ENCODE assay signal across 8 cellular contexts in the genomic region with DNA sequence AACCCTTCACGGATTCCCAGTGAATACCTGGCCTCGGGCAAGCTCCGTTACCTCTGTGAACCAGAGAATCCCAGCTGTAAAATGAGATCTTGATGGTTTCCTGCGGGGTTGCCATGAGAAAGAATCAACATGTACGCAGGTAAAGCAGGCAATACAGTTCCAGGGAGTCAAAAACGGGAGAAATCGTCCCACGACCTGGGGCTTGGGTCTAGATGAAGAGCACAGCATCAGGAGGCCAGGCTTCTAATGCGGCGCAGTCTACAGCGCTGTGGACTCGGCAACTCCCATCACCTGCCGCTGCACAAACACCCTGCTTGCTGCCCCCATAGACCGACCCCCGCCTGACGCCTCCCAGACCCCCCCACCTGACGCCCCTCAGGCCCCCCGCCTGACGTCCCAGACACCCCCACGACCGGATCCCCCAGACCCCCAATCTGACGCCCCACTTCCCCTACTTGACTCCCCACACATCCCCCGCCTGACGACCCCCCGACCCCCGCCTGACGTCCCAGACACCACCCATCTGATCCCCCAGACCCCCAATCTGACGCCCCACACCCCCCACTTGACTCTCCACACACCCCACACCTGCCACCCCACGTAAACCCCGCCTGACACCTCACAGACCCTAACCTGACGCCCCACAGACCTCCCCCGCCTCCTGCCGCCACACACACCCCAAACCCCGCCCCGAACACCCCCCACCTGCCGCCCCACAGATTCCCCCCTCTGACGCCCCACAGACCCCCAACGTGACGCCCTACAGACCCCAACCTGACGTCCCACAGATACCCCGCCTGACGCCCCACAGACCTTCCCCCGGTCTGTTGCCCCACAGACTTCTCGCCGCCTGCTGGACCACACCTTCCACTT. TPM values are rescaled to one million over a fixed set of nuclear protein-coding genes. Genes with fewer than 3 reads are reported as not detected.
DNase-seq lines count a peak whose midpoint lies in the region; ATAC-seq, FAIRE-seq and TF ChIP-seq lines count a peak whose summit lies in the region.

No MANE protein-coding gene starts in this region.

- FAIRE-seq in GM12891 (lab: Jason Lieb, UNC) = no peak

- peaks cover 11% of the 10 kb centered on the region for H3K36me3 ChIP-seq in mesodermal cell (ENCODE audit: control insufficient read depth, insufficient read depth, low read length)

- peaks cover 7% of the 10 kb centered on the region for H3K4me1 ChIP-seq in mesodermal cell (ENCODE audit: control insufficient read depth, insufficient read depth, low read length, poor library complexity, severe bottlenecking)

- no peaks in the 10 kb centered on the region for H3K27me3 ChIP-seq in dorsolateral prefrontal cortex

- no peak for TF ChIP-seq CTCF in dorsolateral prefrontal cortex (IDR thresholded peaks at IDR 0.05 in 54 of 56, conservative IDR thresholded peaks at IDR 0.05 in 2 of 56; ENCODE audit: low read depth in 1 of 56, partially characterized antibody in 56 of 56)

- ATAC-seq in HG02571 (IDR thresholded peaks at IDR 0.05; ENCODE audit: unreplicated experiment) = no peak

- H3K27ac ChIP-seq in dorsolateral prefrontal cortex = peak overlapping the region in 44 of 59 donors; percentile 1 to 81 (median 40)
- H3K27ac ChIP-seq in mesodermal cell (ENCODE audit: low read depth, low read length, severe bottlenecking) = no peak overlapping the region

- DNase-seq in GM12891 (ENCODE audit: insufficient read length, low spot score) (peak; percentile 20), NCI-H748 treated with DMSO at 0.1 percent for 48 hours (lab: John Stamatoyannopoulos, UW) (peak; percentile 43), dorsolateral prefrontal cortex (peak in 4 of 10 donors; percentile 20 to 43 (median 28)), NCI-H226 (no peak), RKO (ENCODE audit: low spot score) (no peak), NCI-H2196 treated with DMSO at 0.1 percent for 48 hours (lab: John Stamatoyannopoulos, UW; ENCODE audit: unreplicated experiment) (no peak)

- no peak for TF ChIP-seq POLR2A in GM12891 (IDR thresholded peaks at IDR 0.05; ENCODE audit: low read depth, low read length)

- peak overlapping the region; percentile 32 to 97 (median 57) for H3K4me3 ChIP-seq in dorsolateral prefrontal cortex
- H3K4me3 ChIP-seq in mesodermal cell (ENCODE audit: extremely low read depth, insufficient read depth, low read length, poor library complexity, severe bottlenecking) = peak overlapping the region; percentile 37

- 9 to 10% methylated on average over 10 to 11 of the region's 45 CpGs for WGBS in mesodermal cell (ENCODE audit: insufficient coverage in 2 of 2), 2 experiments

- no peaks in the 10 kb centered on the region for H3K9me3 ChIP-seq in mesodermal cell (ENCODE audit: control insufficient read depth, low read length)

- intact Hi-C loops in dorsolateral prefrontal cortex (cut with DNase I) = loop anchor here in 1 of 2 donors (10.0 kb wide), 1 partner anchor 1570 kb away; the partner anchor contains the start of gene IRS2

TF ChIP-seq in GM12891, 5 proteins besides CTCF, POLR2A, EP300 and RAD21:
- TF ChIP-seq POLR2AphosphoS5 (IDR thresholded peaks at IDR 0.05; ENCODE audit: low read depth, low read length) = no peak
- no peak for TF ChIP-seq PAX5 (IDR thresholded peaks at IDR 0.05; ENCODE audit: insufficient read depth, low read length, severe bottlenecking)
- TF ChIP-seq SPI1 (IDR thresholded peaks at IDR 0.05; ENCODE audit: low read depth, low read length) = no peak
- no peak for TF ChIP-seq POU2F2 (IDR thresholded peaks at IDR 0.05; ENCODE audit: low read depth, low read length)
- no peak for TF ChIP-seq TAF1 (IDR thresholded peaks at IDR 0.05; ENCODE audit: low read depth, low read length)

RNA-seq across cellular contexts. Expression of gene LIG4, which starts 0.6 kb away (rescaled TPM):
- polyA plus RNA-seq in GM12891 (2012; ENCODE audit: low read depth, missing spikeins) = 3.6 TPM
- 10 to 100 TPM; 11.4 to 31.5 (median 20.0) TPM for total RNA-seq in dorsolateral prefrontal cortex
- 9.5 TPM for polyA plus RNA-seq in mesodermal cell (2013, experiment 1 of 2)
- polyA plus RNA-seq in mesodermal cell (2013, experiment 2 of 2) = 12.6 TPM

RNA-seq across cellular contexts. Expression of gene ABHD13, which starts 3.4 kb away (rescaled TPM):
- polyA plus RNA-seq in GM12891 (2012; ENCODE audit: low read depth, missing spikeins) = 4.0 TPM
- 10 to 100 TPM in 102 of 120 experiments, 1 to 10 TPM in 18; 7.4 to 17.4 (median 12.0) TPM for total RNA-seq in dorsolateral prefrontal cortex
- polyA plus RNA-seq in mesodermal cell (2013, experiment 1 of 2) = 10.6 TPM
- 11.3 TPM for polyA plus RNA-seq in mesodermal cell (2013, experiment 2 of 2)

RNA-seq across cellular contexts. Expression of gene TNFSF13B, which starts 54.8 kb away (rescaled TPM):
- polyA plus RNA-seq in GM12891 (2012; ENCODE audit: low read depth, missing spikeins) = 14.0 TPM
- total RNA-seq in dorsolateral prefrontal cortex = 10 to 100 TPM in 22 of 120 experiments, 1 to 10 TPM in 98; 2.4 to 19.4 (median 6.7) TPM
- polyA plus RNA-seq in mesodermal cell (2013, experiment 1 of 2) = 0.66 TPM
- 1.0 TPM for polyA plus RNA-seq in mesodermal cell (2013, experiment 2 of 2)

Comparison
In these comparisons a context has a peak if more than half of its experiments do, and no peak if none do; other contexts are left out.
1. DNase-seq: peak in GM12891 (single experiment) and NCI-H748 treated with DMSO at 0.1 percent for 48 hours (single experiment); none in NCI-H226 (single experiment), RKO (single experiment) and NCI-H2196 treated with DMSO at 0.1 percent for 48 hours (single experiment).